In genomic region chr3:142424754-142425153, GRCh38 we compare ENCODE assay signal across 9 cellular contexts.
"Had no signal": no experiment of that assay in that cellular context is flagged by ENCODE, and none has a peak within 500 bp of the region (broad histone marks: within the 10 kb centered on the region; RNA-seq: fewer than 3 reads in every experiment).

No MANE protein-coding gene starts in this region.

- H3K4me3 ChIP-seq: GM23248, GM23338, HAP-1 had no signal

- ATAC-seq: GM23338, HCT116 had no signal

- H3K9me3 ChIP-seq: HAP-1 had no signal

- DNase-seq: GM23248, GOT3, H7, H9, HCEC 1CT, HFFc6 had no signal

- H3K4me1 Mint-ChIP-seq: GM23338 had no signal

- H3K4me3 Mint-ChIP-seq: GM23338, H9, HFFc6 had no signal

- H3K9me3 Mint-ChIP-seq: GM23338, H9, HFFc6 had no signal

- H3K27ac Mint-ChIP-seq: GM23338, HFFc6 had no signal
